In the genomic region with DNA sequence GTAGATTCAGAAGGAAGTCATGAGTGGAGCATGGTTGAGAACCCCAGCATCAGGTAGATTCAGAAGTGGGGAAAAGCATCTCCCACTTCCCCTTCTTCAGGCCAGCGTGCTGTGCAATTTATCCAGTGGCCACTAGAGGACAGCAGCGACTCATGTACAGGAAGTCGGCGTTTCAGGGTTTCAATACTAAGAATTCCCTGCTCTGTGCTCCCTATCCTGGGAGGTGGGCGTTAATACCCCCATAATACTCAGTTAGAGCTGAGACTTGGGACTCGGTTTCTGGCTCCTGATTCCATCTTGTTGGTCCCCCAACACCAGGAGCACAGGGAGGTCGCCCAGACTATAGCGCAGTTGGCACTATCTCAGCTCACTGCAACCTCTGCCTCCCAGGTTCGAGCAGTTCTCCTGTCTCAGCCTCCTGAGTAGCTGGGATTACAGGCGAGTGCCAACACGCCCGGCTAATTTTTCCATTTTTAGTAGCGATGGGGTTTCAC, we compare ENCODE assay signal across 1 cellular context.
TF ChIP-seq lines count a peak whose summit lies in the region.

No MANE protein-coding gene starts in this region.

TF ChIP-seq in GM12878, 131 proteins besides CTCF, POLR2A, EP300 and RAD21 (continued from another document):
- TF ChIP-seq RELA (IDR thresholded peaks at IDR 0.05; ENCODE audit: borderline replicate concordance, partially characterized antibody) (no peak), SP1 (IDR thresholded peaks at IDR 0.05; ENCODE audit: low read depth, low read length) (peak; percentile 27), IKZF2 (IDR thresholded peaks at IDR 0.05) (peak in 1 of 2 experiments; percentile 42; a peak in 1 of 4 replicates), RUNX3 (IDR thresholded peaks at IDR 0.05; ENCODE audit: low read length) (peak; percentile 19; the same call in 1 of the 2 replicates), POU2F2 (IDR thresholded peaks at IDR 0.05; ENCODE audit: borderline replicate concordance, low read depth, low read length) (0 out of 3 replicates have a peak, but pooled peaks have one; percentile 48), IRF4 (IDR thresholded peaks at IDR 0.05; ENCODE audit: low read depth, low read length) (peak; percentile 88), SPI1 (IDR thresholded peaks at IDR 0.05; ENCODE audit: borderline replicate concordance, insufficient read depth, low read depth, low read length) (peak; percentile 95), BHLHE40 (IDR thresholded peaks at IDR 0.05; ENCODE audit: borderline replicate concordance in 1 of 2, low read depth in 2 of 2, low read length in 1 of 2) (0 out of 4 replicates have a peak, but pooled peaks of 1 of the 2 experiments have one; percentile 22), ZNF622 (IDR thresholded peaks at IDR 0.05) (no peak), SMC3 (IDR thresholded peaks at IDR 0.05; ENCODE audit: borderline replicate concordance, low read length) (peak; percentile 89)
- TF ChIP-seq, protein P1, sequence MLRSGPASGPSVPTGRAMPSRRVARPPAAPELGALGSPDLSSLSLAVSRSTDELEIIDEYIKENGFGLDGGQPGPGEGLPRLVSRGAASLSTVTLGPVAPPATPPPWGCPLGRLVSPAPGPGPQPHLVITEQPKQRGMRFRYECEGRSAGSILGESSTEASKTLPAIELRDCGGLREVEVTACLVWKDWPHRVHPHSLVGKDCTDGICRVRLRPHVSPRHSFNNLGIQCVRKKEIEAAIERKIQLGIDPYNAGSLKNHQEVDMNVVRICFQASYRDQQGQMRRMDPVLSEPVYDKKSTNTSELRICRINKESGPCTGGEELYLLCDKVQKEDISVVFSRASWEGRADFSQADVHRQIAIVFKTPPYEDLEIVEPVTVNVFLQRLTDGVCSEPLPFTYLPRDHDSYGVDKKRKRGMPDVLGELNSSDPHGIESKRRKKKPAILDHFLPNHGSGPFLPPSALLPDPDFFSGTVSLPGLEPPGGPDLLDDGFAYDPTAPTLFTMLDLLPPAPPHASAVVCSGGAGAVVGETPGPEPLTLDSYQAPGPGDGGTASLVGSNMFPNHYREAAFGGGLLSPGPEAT (IDR thresholded peaks at IDR 0.05; ENCODE audit: low read depth) = 0 out of 2 replicates have a peak, but pooled peaks have one; percentile 17
- TF ChIP-seq, protein P2, sequence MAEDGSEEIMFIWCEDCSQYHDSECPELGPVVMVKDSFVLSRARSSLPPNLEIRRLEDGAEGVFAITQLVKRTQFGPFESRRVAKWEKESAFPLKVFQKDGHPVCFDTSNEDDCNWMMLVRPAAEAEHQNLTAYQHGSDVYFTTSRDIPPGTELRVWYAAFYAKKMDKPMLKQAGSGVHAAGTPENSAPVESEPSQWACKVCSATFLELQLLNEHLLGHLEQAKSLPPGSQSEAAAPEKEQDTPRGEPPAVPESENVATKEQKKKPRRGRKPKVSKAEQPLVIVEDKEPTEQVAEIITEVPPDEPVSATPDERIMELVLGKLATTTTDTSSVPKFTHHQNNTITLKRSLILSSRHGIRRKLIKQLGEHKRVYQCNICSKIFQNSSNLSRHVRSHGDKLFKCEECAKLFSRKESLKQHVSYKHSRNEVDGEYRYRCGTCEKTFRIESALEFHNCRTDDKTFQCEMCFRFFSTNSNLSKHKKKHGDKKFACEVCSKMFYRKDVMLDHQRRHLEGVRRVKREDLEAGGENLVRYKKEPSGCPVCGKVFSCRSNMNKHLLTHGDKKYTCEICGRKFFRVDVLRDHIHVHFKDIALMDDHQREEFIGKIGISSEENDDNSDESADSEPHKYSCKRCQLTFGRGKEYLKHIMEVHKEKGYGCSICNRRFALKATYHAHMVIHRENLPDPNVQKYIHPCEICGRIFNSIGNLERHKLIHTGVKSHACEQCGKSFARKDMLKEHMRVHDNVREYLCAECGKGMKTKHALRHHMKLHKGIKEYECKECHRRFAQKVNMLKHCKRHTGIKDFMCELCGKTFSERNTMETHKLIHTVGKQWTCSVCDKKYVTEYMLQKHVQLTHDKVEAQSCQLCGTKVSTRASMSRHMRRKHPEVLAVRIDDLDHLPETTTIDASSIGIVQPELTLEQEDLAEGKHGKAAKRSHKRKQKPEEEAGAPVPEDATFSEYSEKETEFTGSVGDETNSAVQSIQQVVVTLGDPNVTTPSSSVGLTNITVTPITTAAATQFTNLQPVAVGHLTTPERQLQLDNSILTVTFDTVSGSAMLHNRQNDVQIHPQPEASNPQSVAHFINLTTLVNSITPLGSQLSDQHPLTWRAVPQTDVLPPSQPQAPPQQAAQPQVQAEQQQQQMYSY (CRISPR knock-in tag; IDR thresholded peaks at IDR 0.05) = no peak
- TF ChIP-seq, protein P3, sequence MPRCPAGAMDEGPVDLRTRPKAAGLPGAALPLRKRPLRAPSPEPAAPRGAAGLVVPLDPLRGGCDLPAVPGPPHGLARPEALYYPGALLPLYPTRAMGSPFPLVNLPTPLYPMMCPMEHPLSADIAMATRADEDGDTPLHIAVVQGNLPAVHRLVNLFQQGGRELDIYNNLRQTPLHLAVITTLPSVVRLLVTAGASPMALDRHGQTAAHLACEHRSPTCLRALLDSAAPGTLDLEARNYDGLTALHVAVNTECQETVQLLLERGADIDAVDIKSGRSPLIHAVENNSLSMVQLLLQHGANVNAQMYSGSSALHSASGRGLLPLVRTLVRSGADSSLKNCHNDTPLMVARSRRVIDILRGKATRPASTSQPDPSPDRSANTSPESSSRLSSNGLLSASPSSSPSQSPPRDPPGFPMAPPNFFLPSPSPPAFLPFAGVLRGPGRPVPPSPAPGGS (IDR thresholded peaks at IDR 0.05; ENCODE audit: borderline replicate concordance, insufficient read depth, low read depth, low read length, poor library complexity, severe bottlenecking) = no peak
- TF ChIP-seq, protein P4, sequence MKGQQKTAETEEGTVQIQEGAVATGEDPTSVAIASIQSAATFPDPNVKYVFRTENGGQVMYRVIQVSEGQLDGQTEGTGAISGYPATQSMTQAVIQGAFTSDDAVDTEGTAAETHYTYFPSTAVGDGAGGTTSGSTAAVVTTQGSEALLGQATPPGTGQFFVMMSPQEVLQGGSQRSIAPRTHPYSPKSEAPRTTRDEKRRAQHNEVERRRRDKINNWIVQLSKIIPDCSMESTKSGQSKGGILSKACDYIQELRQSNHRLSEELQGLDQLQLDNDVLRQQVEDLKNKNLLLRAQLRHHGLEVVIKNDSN (IDR thresholded peaks at IDR 0.05; ENCODE audit: borderline replicate concordance, extremely low read length, insufficient read depth, low read depth, low read length) = no peak
